12 cellular contexts compared by ENCODE assay signal in the genomic region with DNA sequence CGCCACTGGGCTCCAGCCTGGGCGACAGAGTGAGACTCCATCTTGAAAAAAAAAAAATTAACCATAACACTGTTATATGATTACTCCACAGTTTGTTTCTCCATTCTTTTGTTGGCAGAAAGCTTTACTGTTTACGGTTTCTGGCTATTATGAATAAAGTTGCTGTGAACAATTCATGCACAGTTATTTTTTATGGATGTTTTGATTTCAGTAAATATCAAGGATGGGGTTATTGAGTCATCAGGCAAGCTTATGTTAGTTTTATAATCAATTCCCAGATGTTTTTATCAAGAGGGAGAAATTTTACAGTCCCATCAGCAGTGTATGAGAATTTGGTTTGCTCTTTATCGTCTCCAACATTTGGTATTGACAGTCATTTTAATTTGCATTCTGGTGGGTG.
DNase-seq lines count a peak whose midpoint lies in the region; ATAC-seq and TF ChIP-seq lines count a peak whose summit lies in the region.
"Had no signal": no experiment of that assay in that cellular context is flagged by ENCODE, and none has a peak within 500 bp of the region (broad histone marks: within the 10 kb centered on the region; RNA-seq: fewer than 3 reads in every experiment).

No MANE protein-coding gene starts in this region.

- no peak for TF ChIP-seq CTCF in neutrophil (IDR thresholded peaks at IDR 0.05)
- no peak for TF ChIP-seq CTCF in GM20000 (IDR thresholded peaks at IDR 0.05; ENCODE audit: extremely low read depth, missing control alignments)

- H3K27me3 ChIP-seq in neutrophil, result no peaks in the 10 kb centered on the region
- H3K27me3 ChIP-seq: BLaER1 treated with 17β-estradiol and CSF1 and Interleukin-3, amounts not matched to agents 10 nM and 100 nM had no signal

- H3K4me1 ChIP-seq in neutrophil (ENCODE audit: control insufficient read depth in 1 of 2, insufficient read depth in 1 of 2, low read depth in 1 of 2, low read length in 1 of 2), result peaks cover 12 to 16% of the 10 kb centered on the region in 2 experiments

- H3K9me3 Mint-ChIP-seq in activated T-helper 1 cell treated with anti-CD3 and anti-CD28 coated beads, Interleukin-12 subunit alpha, Interleukin-12 subunit beta, Interleukin-2, Interleukin-4 antibody, amounts not matched to agents 30 ng/mL and 10 ng/mL and 1 ng/mL, durations not matched to agents 14 hours and 24 hours and 36 hours, result no peaks in the 10 kb centered on the region
- H3K9me3 Mint-ChIP-seq: CD4-positive, CD25-positive, alpha-beta regulatory T cell had no signal

- intact Hi-C loops in activated T-helper 1 cell treated with anti-CD3 and anti-CD28 coated beads, Interleukin-12 subunit alpha, Interleukin-12 subunit beta, Interleukin-2, Interleukin-4 antibody, amounts not matched to agents 30 ng/mL and 10 ng/mL and 1 ng/mL, durations not matched to agents 14 hours and 24 hours and 36 hours (cut with micrococcal nuclease), result no loop called here

- ATAC-seq in GM21737 (IDR thresholded peaks at IDR 0.05; ENCODE audit: unreplicated experiment), result no peak
- ATAC-seq: GM12878 had no signal

- no peaks in the 10 kb centered on the region for H3K9me3 ChIP-seq in neutrophil

- no peak overlapping the region for H3K4me3 ChIP-seq in neutrophil (ENCODE audit: low read depth in 1 of 2, low read length in 1 of 2)
- H3K4me3 ChIP-seq: BLaER1 treated with 17β-estradiol and CSF1 and Interleukin-3, amounts not matched to agents 10 nM and 100 nM; GM12878 had no signal

- H3K27ac ChIP-seq in neutrophil, result peak overlapping the region; percentile 62
- H3K27ac ChIP-seq: KMS-11 had no signal

- H3K36me3 Mint-ChIP-seq in activated T-helper 1 cell treated with anti-CD3 and anti-CD28 coated beads, Interleukin-12 subunit alpha, Interleukin-12 subunit beta, Interleukin-2, Interleukin-4 antibody, amounts not matched to agents 30 ng/mL and 10 ng/mL and 1 ng/mL, durations not matched to agents 14 hours and 24 hours and 36 hours (ENCODE audit: low read depth), result peaks cover 24% of the 10 kb centered on the region

- DNase-seq in ELR (ENCODE audit: low read depth) (peak; percentile 23), fibroblast of gingiva (ENCODE audit: low read depth) (peak; percentile 10), DMS153 treated with DMSO at 0.1 percent for 48 hours (lab: John Stamatoyannopoulos, UW; ENCODE audit: unreplicated experiment) (no peak), GM20000 (ENCODE audit: low spot score) (no peak)
- DNase-seq in activated T-helper 1 cell treated with anti-CD3 and anti-CD28 coated beads, Interleukin-12 subunit alpha, Interleukin-12 subunit beta, Interleukin-2, Interleukin-4 antibody, amounts not matched to agents 30 ng/mL and 10 ng/mL and 1 ng/mL, durations not matched to agents 14 hours and 24 hours and 36 hours (ENCODE audit: low spot score), result no peak
- DNase-seq: 8988T; CD4-positive, CD25-positive, alpha-beta regulatory T cell had no signal

- no peak overlapping the region for H3K4me3 Mint-ChIP-seq in activated T-helper 1 cell treated with anti-CD3 and anti-CD28 coated beads, Interleukin-12 subunit alpha, Interleukin-12 subunit beta, Interleukin-2, Interleukin-4 antibody, amounts not matched to agents 30 ng/mL and 10 ng/mL and 1 ng/mL, durations not matched to agents 14 hours and 24 hours and 36 hours
- H3K4me3 Mint-ChIP-seq: CD4-positive, CD25-positive, alpha-beta regulatory T cell had no signal

- H3K27ac Mint-ChIP-seq in activated T-helper 1 cell treated with anti-CD3 and anti-CD28 coated beads, Interleukin-12 subunit alpha, Interleukin-12 subunit beta, Interleukin-2, Interleukin-4 antibody, amounts not matched to agents 30 ng/mL and 10 ng/mL and 1 ng/mL, durations not matched to agents 14 hours and 24 hours and 36 hours, result peak overlapping the region; percentile 26

- peaks cover 6% of the 10 kb centered on the region for H3K4me1 Mint-ChIP-seq in activated T-helper 1 cell treated with anti-CD3 and anti-CD28 coated beads, Interleukin-12 subunit alpha, Interleukin-12 subunit beta, Interleukin-2, Interleukin-4 antibody, amounts not matched to agents 30 ng/mL and 10 ng/mL and 1 ng/mL, durations not matched to agents 14 hours and 24 hours and 36 hours (ENCODE audit: low read depth)

- peaks cover 26% of the 10 kb centered on the region for H3K36me3 ChIP-seq in neutrophil

- H3K27me3 Mint-ChIP-seq in activated T-helper 1 cell treated with anti-CD3 and anti-CD28 coated beads, Interleukin-12 subunit alpha, Interleukin-12 subunit beta, Interleukin-2, Interleukin-4 antibody, amounts not matched to agents 30 ng/mL and 10 ng/mL and 1 ng/mL, durations not matched to agents 14 hours and 24 hours and 36 hours (ENCODE audit: insufficient read depth), result no peaks in the 10 kb centered on the region
- H3K27me3 Mint-ChIP-seq: CD4-positive, CD25-positive, alpha-beta regulatory T cell had no signal

Comparison
In these comparisons a context has a peak if more than half of its experiments do, and no peak if none do; other contexts are left out.
1. DNase-seq: peak in ELR (single experiment) and fibroblast of gingiva (single experiment); none in activated T-helper 1 cell treated with anti-CD3 and anti-CD28 coated beads, Interleukin-12 subunit alpha, Interleukin-12 subunit beta, Interleukin-2, Interleukin-4 antibody, amounts not matched to agents 30 ng/mL and 10 ng/mL and 1 ng/mL, durations not matched to agents 14 hours and 24 hours and 36 hours (single experiment), DMS153 treated with DMSO at 0.1 percent for 48 hours (single experiment) and GM20000 (single experiment).